Comparison of ENCODE assay signal across 8 cellular contexts in genomic region chr11:111776398-111777093, GRCh38. TPM values are rescaled to one million over a fixed set of nuclear protein-coding genes. Genes with fewer than 3 reads are reported as not detected.
A peak's percentile ranks its signal among the peaks of the same experiment; 100 is the strongest.
DNase-seq lines count a peak whose midpoint lies in the region; ATAC-seq, FAIRE-seq and TF ChIP-seq lines count a peak whose summit lies in the region.

No MANE protein-coding gene starts in this region.

- CTCF ChIA-PET in SK-N-SH (lab: Yijun Ruan, JAX), result interaction anchor here (0.6 to 12.5 kb wide), 46 partner anchors 10 to 1192 kb away, joined by 3 to 184 read pairs (median 6); partner anchors contain the start of genes PPP2R1B and SIK2

- H3K4me2 ChIP-seq in SK-N-SH, result no peak overlapping the region

- H2AFZ ChIP-seq in SK-N-SH (ENCODE audit: low read depth), result no peak overlapping the region

- no peak overlapping the region for H3K9ac ChIP-seq in kidney (ENCODE audit: low read length in 2 of 2)
- no peak overlapping the region for H3K9ac ChIP-seq in SK-N-SH

- ATAC-seq in GM18517 (IDR thresholded peaks at IDR 0.05; ENCODE audit: unreplicated experiment) (peak; percentile 99), GM21576 (IDR thresholded peaks at IDR 0.05; ENCODE audit: unreplicated experiment) (peak; percentile 98), HG03342 (IDR thresholded peaks at IDR 0.05; ENCODE audit: unreplicated experiment) (peak; percentile 97), aorta (ENCODE audit: low FRiP score) (no peak), heart right ventricle (no peak)

- H3K27ac ChIP-seq in kidney (ENCODE audit: low read depth in 2 of 2, low read length in 2 of 2), result peak overlapping the region; percentile 54 to 68
- no peak overlapping the region for H3K27ac ChIP-seq in aorta (ENCODE audit: low read depth in 1 of 2, low read length in 2 of 2)
- peak overlapping the region in 1 of 10 donors; percentile 5 for H3K27ac ChIP-seq in heart right ventricle
- H3K27ac ChIP-seq in SK-N-SH (ENCODE audit: low read depth in 2 of 2, low read length in 1 of 2), result peak overlapping the region in 1 of 2 experiments; percentile 5; a peak in 1 of 4 replicates

- no peaks in the 10 kb centered on the region for H3K79me2 ChIP-seq in SK-N-SH (ENCODE audit: insufficient read depth)

- TF ChIP-seq CTCF in kidney (IDR thresholded peaks at IDR 0.05; ENCODE audit: borderline replicate concordance, extremely low read depth, insufficient read depth) (no peak), heart right ventricle (IDR thresholded peaks at IDR 0.05) (no peak), SK-N-SH (IDR thresholded peaks at IDR 0.05) (no peak)

- H3K9me3 ChIP-seq in kidney (ENCODE audit: control insufficient read depth in 1 of 2, low read length in 2 of 2), result no peaks in the 10 kb centered on the region
- H3K9me3 ChIP-seq in aorta (ENCODE audit: control insufficient read depth, low read length), result no peaks in the 10 kb centered on the region
- H3K9me3 ChIP-seq in heart right ventricle, result no peaks in the 10 kb centered on the region
- no peaks in the 10 kb centered on the region for H3K9me3 ChIP-seq in SK-N-SH

- no peak for TF ChIP-seq EP300 in SK-N-SH (IDR thresholded peaks at IDR 0.05; ENCODE audit: borderline replicate concordance in 1 of 2, low read depth in 1 of 2, low read length in 1 of 2)

- no peaks in the 10 kb centered on the region for H3K9me2 ChIP-seq in SK-N-SH

- H3K4me1 ChIP-seq in kidney (ENCODE audit: control insufficient read depth in 1 of 2, insufficient read depth in 1 of 2, low read depth in 1 of 2, low read length in 2 of 2), result peaks cover 5 to 33% of the 10 kb centered on the region in 2 donors
- peaks cover 0 to 1% of the 10 kb centered on the region in 2 donors for H3K4me1 ChIP-seq in aorta (ENCODE audit: control insufficient read depth in 1 of 2, insufficient read depth in 2 of 2, low read length in 2 of 2)
- peaks cover 0 to 25% (median 7%) of the 10 kb centered on the region in 9 donors for H3K4me1 ChIP-seq in heart right ventricle
- no peaks in the 10 kb centered on the region; a peak in 1 of 4 replicates for H3K4me1 ChIP-seq in SK-N-SH (ENCODE audit: control insufficient read depth in 1 of 2, insufficient read depth in 2 of 2, low read depth in 1 of 2, low read length in 1 of 2)

- 86 to 90% methylated on average over 6 of the region's 6 CpGs for WGBS in aorta, 2 donors
- WGBS in heart right ventricle, 2 donors, result 93% methylated on average over 6 of the region's 6 CpGs
- whole genome bisulfite sequencing in SK-N-SH (ENCODE audit: low lambda C conversion rate), result 88% methylated on average over 6 of the region's 6 CpGs

- POLR2A ChIA-PET in SK-N-SH (lab: Yijun Ruan, JAX), result no interaction called here

- H4K20me1 ChIP-seq in SK-N-SH (ENCODE audit: insufficient read depth), result no peaks in the 10 kb centered on the region

- intact Hi-C loops in kidney (cut with DNase I) (loop anchor here (5.0 kb wide), 1 partner anchor 174 kb away; the partner anchor contains the start of gene SIK2), aorta (cut with DNase I) (loop anchor here (1.0 to 5.0 kb wide), 4 partner anchors 39 to 209 kb away; partner anchors contain the start of gene SIK2 (in 2 of the 2)), heart right ventricle (cut with DNase I) (loop anchor here (1.0 to 10.0 kb wide), 14 partner anchors 39 to 212 kb away; partner anchors contain the start of gene SIK2 (in 7 of the 10))

- peaks cover 16% of the 10 kb centered on the region for H3F3A ChIP-seq in SK-N-SH (replicated peaks; ENCODE audit: insufficient read depth)

- no peaks in the 10 kb centered on the region for H3K36me3 ChIP-seq in kidney (ENCODE audit: control insufficient read depth in 1 of 2, insufficient read depth in 2 of 2, low read length in 2 of 2)
- H3K36me3 ChIP-seq in aorta (ENCODE audit: control insufficient read depth in 1 of 2, insufficient read depth in 2 of 2, low read length in 1 of 2), result no peaks in the 10 kb centered on the region
- H3K36me3 ChIP-seq in heart right ventricle, result no peaks in the 10 kb centered on the region
- H3K36me3 ChIP-seq in SK-N-SH (replicated peaks in 1 of 2; ENCODE audit: control insufficient read depth in 1 of 2, insufficient read depth in 2 of 2, low read length in 1 of 2), result no peaks in the 10 kb centered on the region

- H3K4me3 ChIP-seq in kidney (ENCODE audit: low read length in 2 of 2), result no peak overlapping the region
- H3K4me3 ChIP-seq in aorta (ENCODE audit: low read length in 2 of 2), result no peak overlapping the region
- H3K4me3 ChIP-seq in heart right ventricle, result no peak overlapping the region
- no peak overlapping the region for H3K4me3 ChIP-seq in SK-N-SH (ENCODE audit: low read depth in 2 of 2, low read length in 1 of 2)

- no peak for FAIRE-seq in kidney (lab: Jason Lieb, UNC)

- no peak for TF ChIP-seq RAD21 in SK-N-SH (IDR thresholded peaks at IDR 0.05; ENCODE audit: low read length)

- DNase-seq in kidney, result no peak
- DNase-seq in aorta, result no peak
- DNase-seq in heart right ventricle, result no peak
- no peak for DNase-seq in SK-N-SH
- no peak for DNase-seq in NCI-H1694 treated with DMSO at 0.1 percent for 48 hours (lab: John Stamatoyannopoulos, UW)

- H3K27me3 ChIP-seq in aorta (ENCODE audit: control insufficient read depth in 1 of 2, insufficient read depth in 2 of 2, low read length in 1 of 2) (no peaks in the 10 kb centered on the region), heart right ventricle (no peaks in the 10 kb centered on the region), SK-N-SH (ENCODE audit: insufficient read depth) (no peaks in the 10 kb centered on the region)

TF ChIP-seq in SK-N-SH, 30 proteins besides CTCF, POLR2A, EP300 and RAD21 (continues in another document):
- TF ChIP-seq CHD2 (IDR thresholded peaks at IDR 0.05; ENCODE audit: low read length, partially characterized antibody) (no peak), SIN3A (IDR thresholded peaks at IDR 0.05; ENCODE audit: borderline replicate concordance, low read depth, low read length) (no peak), EZH2phosphoT487 (IDR thresholded peaks at IDR 0.05; ENCODE audit: borderline replicate concordance, low read depth) (no peak), USF1 (IDR thresholded peaks at IDR 0.05; ENCODE audit: borderline replicate concordance, low read depth) (no peak), USF2 (IDR thresholded peaks at IDR 0.05; ENCODE audit: borderline replicate concordance, low read depth, low read length) (no peak), NRF1 (IDR thresholded peaks at IDR 0.05; ENCODE audit: low read depth, low read length) (no peak), IRF3 (IDR thresholded peaks at IDR 0.05; ENCODE audit: low read depth, low read length) (no peak), RCOR1 (IDR thresholded peaks at IDR 0.05; ENCODE audit: low read length) (no peak), POLR2AphosphoS5 (IDR thresholded peaks at IDR 0.05; ENCODE audit: low read depth, low read length) (no peak), TCF12 (IDR thresholded peaks at IDR 0.05) (no peak), FOXJ3 (CRISPR knock-in tag; IDR thresholded peaks at IDR 0.05) (no peak), FOSL2 (IDR thresholded peaks at IDR 0.05; ENCODE audit: borderline replicate concordance, low read depth) (no peak), FOXM1 (IDR thresholded peaks at IDR 0.05; ENCODE audit: low read depth) (no peak), GATA2 (CRISPR knock-in tag; IDR thresholded peaks at IDR 0.05) (no peak), YY1 (IDR thresholded peaks at IDR 0.05; ENCODE audit: low read depth) (no peak), MAX (IDR thresholded peaks at IDR 0.05; ENCODE audit: low read depth) (no peak), NFIC (IDR thresholded peaks at IDR 0.05; ENCODE audit: borderline replicate concordance) (no peak), TEAD4 (IDR thresholded peaks at IDR 0.05; ENCODE audit: borderline replicate concordance, insufficient read depth) (no peak)

RNA-seq across cellular contexts. Expression of gene PPP2R1B, which starts 10.4 kb away (rescaled TPM):
- total RNA-seq in kidney (35.5 TPM), aorta (10 to 100 TPM; 21.9 to 27.2 TPM), heart right ventricle (10 to 100 TPM in 7 of 10 donors, 1 to 10 TPM in 3; 8.4 to 16.8 (median 11.4) TPM)
- polyA plus RNA-seq in kidney (ENCODE audit: insufficient read depth, low read depth, low replicate concordance) (11.7 TPM), aorta (1 to 10 TPM; 3.5 to 7.4 TPM), heart right ventricle (1 to 10 TPM; 5.8 to 5.9 TPM), SK-N-SH (2012; rRNA removed) (25.9 and 32.3 TPM in 2 replicates)
- polyA plus RNA-seq in SK-N-SH (2012; cell fraction: cytosol; rRNA removed), result 24.9 and 26.8 TPM in 2 replicates
- 27.4 and 48.2 TPM in 2 replicates for polyA plus RNA-seq in SK-N-SH (2012; cell fraction: nucleus; rRNA removed)

Comparison
In these comparisons a context has a peak if more than half of its experiments do, and no peak if none do; other contexts are left out.
1. ATAC-seq: peak in GM18517 (single experiment), GM21576 (single experiment) and HG03342 (single experiment); none in aorta (single experiment) and heart right ventricle (0 of 8).
2. H3K27ac ChIP-seq: peak in kidney (2 of 2); none in aorta (0 of 2).